13 cellular contexts compared by ENCODE assay signal in genomic region chr5:123087173-123088030, GRCh38. TPM values are rescaled to one million over a fixed set of nuclear protein-coding genes. Genes with fewer than 3 reads are reported as not detected.
DNase-seq lines count a peak whose midpoint lies in the region; TF ChIP-seq lines count a peak whose summit lies in the region.
"Had no signal": no experiment of that assay in that cellular context is flagged by ENCODE, and none has a peak within 500 bp of the region (broad histone marks: within the 10 kb centered on the region; RNA-seq: fewer than 3 reads in every experiment).

No MANE protein-coding gene starts in this region.

- 18% methylated on average over 30 of the region's 32 CpGs for WGBS in hepatocyte (ENCODE audit: low lambda C conversion rate, missing lambda C conversion rate)

- H3K4me1 ChIP-seq in HUES6 (ENCODE audit: control insufficient read depth, insufficient read depth, low read length), result peaks cover 25% of the 10 kb centered on the region
- no peaks in the 10 kb centered on the region for H3K4me1 ChIP-seq in hepatocyte (ENCODE audit: insufficient read depth)

- peak overlapping the region; percentile 82 for H3K4me2 ChIP-seq in hepatocyte

- H3K9ac ChIP-seq in HUES6 (ENCODE audit: low read length), result no peak overlapping the region

- H3K9me3 Mint-ChIP-seq in progenitor cell of endocrine pancreas (ENCODE audit: low read depth), result no peaks in the 10 kb centered on the region

- H2AFZ ChIP-seq in hepatocyte, result peak overlapping the region; percentile 55

- H3K4me3 Mint-ChIP-seq in progenitor cell of endocrine pancreas (ENCODE audit: low read depth), result peak overlapping the region; percentile 8

- H3K4me3 ChIP-seq in HUES6 (ENCODE audit: low read depth, low read length) (peak overlapping the region; percentile 86), hepatocyte (no peak overlapping the region)

- peak; percentile 75 for DNase-seq in NCI-H82 (lab: John Stamatoyannopoulos, UW)
- no peak for DNase-seq in NCI-H82 treated with DMSO at 0.1 percent for 48 hours (lab: John Stamatoyannopoulos, UW; ENCODE audit: unreplicated experiment)
- DNase-seq in hepatocyte (ENCODE audit: low spot score), result no peak
- DNase-seq in progenitor cell of endocrine pancreas (ENCODE audit: low spot score, unreplicated experiment), result no peak
- DNase-seq in nucleus accumbens (lab: John Stamatoyannopoulos, UW), result no peak
- DNase-seq in activated CD8-positive, alpha-beta memory T cell treated with anti-CD3 and anti-CD28 coated beads, Interleukin-2, amount 50 U/mL, for 48 hours, result no peak
- no peak for DNase-seq in DMS153 (lab: John Stamatoyannopoulos, UW)
- DNase-seq: activated gamma-delta T cell treated with Interleukin-2 at 50 U/mL for 16 hours, DMS 273 treated with DMSO at 0.1 percent for 48 hours, NCI-H446 treated with DMSO at 0.1 percent for 48 hours, RPMI8226 had no signal

- peaks cover 100% of the 10 kb centered on the region for H3K27me3 ChIP-seq in HUES6 (ENCODE audit: control insufficient read depth, insufficient read depth, low read length)
- peaks cover 89% of the 10 kb centered on the region for H3K27me3 ChIP-seq in hepatocyte

- H3K9me3 ChIP-seq in HUES6 (ENCODE audit: control insufficient read depth, insufficient read depth, low read depth, low read length) (no peaks in the 10 kb centered on the region), hepatocyte (ENCODE audit: low read depth) (no peaks in the 10 kb centered on the region)

- H3K27ac ChIP-seq in HUES6 (ENCODE audit: low read depth, low read length) (no peak overlapping the region), hepatocyte (peak overlapping the region; percentile 59)
- H3K27ac ChIP-seq: 22Rv1 had no signal

- H3K79me2 ChIP-seq in hepatocyte, result peaks cover 28% of the 10 kb centered on the region

- H3K27me3 Mint-ChIP-seq in progenitor cell of endocrine pancreas, result peaks cover 89% of the 10 kb centered on the region

- peaks cover 25% of the 10 kb centered on the region for H3K4me1 Mint-ChIP-seq in progenitor cell of endocrine pancreas (ENCODE audit: low read depth)

- H4K20me1 ChIP-seq in hepatocyte (ENCODE audit: insufficient read depth, poor library complexity, severe bottlenecking), result no peaks in the 10 kb centered on the region

- TF ChIP-seq CTCF in hepatocyte (IDR thresholded peaks at IDR 0.05; ENCODE audit: poor library complexity) (no peak), progenitor cell of endocrine pancreas (IDR thresholded peaks at IDR 0.05; ENCODE audit: unreplicated experiment) (no peak)

- no peaks in the 10 kb centered on the region for H3K36me3 Mint-ChIP-seq in progenitor cell of endocrine pancreas (ENCODE audit: insufficient read depth)

- no peak overlapping the region for H3K27ac Mint-ChIP-seq in progenitor cell of endocrine pancreas

- no peaks in the 10 kb centered on the region for H3K9me2 ChIP-seq in hepatocyte (replicated peaks; ENCODE audit: insufficient read depth)

- H3K36me3 ChIP-seq in HUES6 (ENCODE audit: control insufficient read depth, insufficient read depth, low read length), result no peaks in the 10 kb centered on the region
- H3K36me3 ChIP-seq in hepatocyte (replicated peaks; ENCODE audit: insufficient read depth, low read depth), result no peaks in the 10 kb centered on the region

RNA-seq across cellular contexts. Expression of gene PRDM6, which starts 1.6 kb away (rescaled TPM):
- total RNA-seq in hepatocyte, result 6.3 and 9.9 TPM in 2 replicates
- polyA plus RNA-seq in hepatocyte, result 10.9 and 12.7 TPM in 2 replicates
- total RNA-seq in progenitor cell of endocrine pancreas, result 0.50 and 1.2 TPM in 2 replicates

RNA-seq across cellular contexts. Expression of gene PPIC, which starts 50.9 kb away (rescaled TPM):
- 80.4 and 91.0 TPM in 2 replicates for total RNA-seq in hepatocyte
- polyA plus RNA-seq in hepatocyte, result 233 and 249 TPM in 2 replicates
- 21.0 and 26.0 TPM in 2 replicates for total RNA-seq in progenitor cell of endocrine pancreas
